Comparison of ENCODE assay signal across 1 cellular context in the genomic region with DNA sequence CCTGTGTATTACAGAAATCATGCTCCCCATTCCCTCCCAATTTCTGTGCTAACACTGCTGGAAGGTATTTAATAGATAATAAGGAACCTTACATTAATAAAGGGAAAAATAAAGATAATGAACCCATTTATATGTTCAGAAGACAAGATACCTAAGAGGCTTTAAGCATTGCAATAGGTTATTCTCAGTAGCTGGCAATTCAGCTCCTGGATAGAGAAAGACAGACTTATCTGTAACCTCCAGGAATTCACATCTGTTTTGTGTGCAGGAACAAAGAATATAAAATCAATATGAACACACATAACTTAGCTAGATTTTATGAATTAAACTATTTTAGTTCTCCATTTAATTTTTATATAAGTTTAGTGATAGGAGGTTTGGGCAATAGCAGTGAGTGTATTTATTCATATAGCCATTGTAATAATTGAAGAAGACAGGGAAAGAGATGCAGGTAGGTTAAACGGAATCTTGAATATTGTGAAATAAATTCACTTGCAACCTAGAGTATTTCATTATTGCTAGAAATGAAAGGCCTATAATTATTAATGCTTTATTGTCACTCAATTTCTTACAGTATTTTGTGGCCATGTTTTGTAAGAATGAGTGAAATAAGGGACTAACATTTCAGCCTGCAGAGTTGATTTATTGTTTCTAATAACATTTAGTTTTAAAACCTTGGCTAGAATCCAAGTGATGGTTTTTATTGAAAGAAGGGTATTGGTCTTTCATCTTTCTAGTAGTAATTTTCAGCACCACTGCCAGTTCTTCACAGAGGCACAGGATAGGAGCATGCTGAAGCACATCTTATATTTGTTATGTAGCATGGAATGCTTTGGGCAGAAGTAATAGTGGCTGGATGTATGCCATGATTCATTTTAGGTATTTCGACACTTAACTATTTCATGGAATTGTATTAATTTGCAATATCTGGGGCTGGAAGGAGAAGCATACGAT.
TF ChIP-seq lines count a peak whose summit lies in the region.

No MANE protein-coding gene starts in this region.

TF ChIP-seq in H1, 55 proteins besides CTCF, POLR2A, EP300 and RAD21 (continued from another document):
- TF ChIP-seq SRF (IDR thresholded peaks at IDR 0.05; ENCODE audit: low read depth, low read length) (no peak), CREB1 (IDR thresholded peaks at IDR 0.05) (no peak), JUND (IDR thresholded peaks at IDR 0.05; ENCODE audit: low read length) (no peak), RNF2 (IDR thresholded peaks at IDR 0.05; ENCODE audit: borderline replicate concordance, low read depth, low read length, missing control alignments, poor library complexity, severe bottlenecking) (no peak), TAF7 (optimal IDR thresholded peaks at IDR 0.05; ENCODE audit: borderline replicate concordance, low read depth, low read length) (no peak), RBBP5 (IDR thresholded peaks at IDR 0.05; ENCODE audit: borderline replicate concordance, low read depth, low read length) (no peak), GABPA (IDR thresholded peaks at IDR 0.05; ENCODE audit: borderline replicate concordance, insufficient read depth, low read length) (no peak), PHF8 (conservative IDR thresholded peaks at IDR 0.05; ENCODE audit: low read depth, low read length) (no peak), SIRT6 (IDR thresholded peaks at IDR 0.05; ENCODE audit: low read length) (no peak)
- TF ChIP-seq, protein P1, sequence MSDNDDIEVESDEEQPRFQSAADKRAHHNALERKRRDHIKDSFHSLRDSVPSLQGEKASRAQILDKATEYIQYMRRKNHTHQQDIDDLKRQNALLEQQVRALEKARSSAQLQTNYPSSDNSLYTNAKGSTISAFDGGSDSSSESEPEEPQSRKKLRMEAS (IDR thresholded peaks at IDR 0.05), result no peak
